1 cellular context compared by ENCODE assay signal in genomic region chr16:57591086-57591869, GRCh38.
TF ChIP-seq lines count a peak whose summit lies in the region.

No MANE protein-coding gene starts in this region.

TF ChIP-seq in HepG2, 621 proteins besides CTCF, POLR2A, EP300 and RAD21 (continued from another document):
- TF ChIP-seq, protein P1, sequence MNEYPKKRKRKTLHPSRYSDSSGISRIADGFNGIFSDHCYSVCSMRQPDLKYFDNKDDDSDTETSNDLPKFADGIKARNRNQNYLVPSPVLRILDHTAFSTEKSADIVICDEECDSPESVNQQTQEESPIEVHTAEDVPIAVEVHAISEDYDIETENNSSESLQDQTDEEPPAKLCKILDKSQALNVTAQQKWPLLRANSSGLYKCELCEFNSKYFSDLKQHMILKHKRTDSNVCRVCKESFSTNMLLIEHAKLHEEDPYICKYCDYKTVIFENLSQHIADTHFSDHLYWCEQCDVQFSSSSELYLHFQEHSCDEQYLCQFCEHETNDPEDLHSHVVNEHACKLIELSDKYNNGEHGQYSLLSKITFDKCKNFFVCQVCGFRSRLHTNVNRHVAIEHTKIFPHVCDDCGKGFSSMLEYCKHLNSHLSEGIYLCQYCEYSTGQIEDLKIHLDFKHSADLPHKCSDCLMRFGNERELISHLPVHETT (CRISPR knock-in tag; conservative IDR thresholded peaks at IDR 0.05), result 0 out of 2 replicates have a peak, but pooled peaks have one; percentile 40
- TF ChIP-seq, protein P2, sequence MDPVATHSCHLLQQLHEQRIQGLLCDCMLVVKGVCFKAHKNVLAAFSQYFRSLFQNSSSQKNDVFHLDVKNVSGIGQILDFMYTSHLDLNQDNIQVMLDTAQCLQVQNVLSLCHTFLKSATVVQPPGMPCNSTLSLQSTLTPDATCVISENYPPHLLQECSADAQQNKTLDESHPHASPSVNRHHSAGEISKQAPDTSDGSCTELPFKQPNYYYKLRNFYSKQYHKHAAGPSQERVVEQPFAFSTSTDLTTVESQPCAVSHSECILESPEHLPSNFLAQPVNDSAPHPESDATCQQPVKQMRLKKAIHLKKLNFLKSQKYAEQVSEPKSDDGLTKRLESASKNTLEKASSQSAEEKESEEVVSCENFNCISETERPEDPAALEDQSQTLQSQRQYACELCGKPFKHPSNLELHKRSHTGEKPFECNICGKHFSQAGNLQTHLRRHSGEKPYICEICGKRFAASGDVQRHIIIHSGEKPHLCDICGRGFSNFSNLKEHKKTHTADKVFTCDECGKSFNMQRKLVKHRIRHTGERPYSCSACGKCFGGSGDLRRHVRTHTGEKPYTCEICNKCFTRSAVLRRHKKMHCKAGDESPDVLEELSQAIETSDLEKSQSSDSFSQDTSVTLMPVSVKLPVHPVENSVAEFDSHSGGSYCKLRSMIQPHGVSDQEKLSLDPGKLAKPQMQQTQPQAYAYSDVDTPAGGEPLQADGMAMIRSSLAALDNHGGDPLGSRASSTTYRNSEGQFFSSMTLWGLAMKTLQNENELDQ (CRISPR knock-in tag; IDR thresholded peaks at IDR 0.05; ENCODE audit: borderline replicate concordance), result 0 out of 2 replicates have a peak, but pooled peaks have one; percentile 22
- TF ChIP-seq ZNF205 (CRISPR knock-in tag; IDR thresholded peaks at IDR 0.05) (peak; percentile 82; the same call in 1 of the 2 replicates), KLF11 (CRISPR knock-in tag; IDR thresholded peaks at IDR 0.05) (peak; percentile 64; the same call in 1 of the 2 replicates), SALL1 (CRISPR knock-in tag; IDR thresholded peaks at IDR 0.05) (peak; percentile 42; the same call in 1 of the 2 replicates), ETV5 (CRISPR knock-in tag; IDR thresholded peaks at IDR 0.05; ENCODE audit: borderline replicate concordance) (no peak), ZNF501 (CRISPR knock-in tag; IDR thresholded peaks at IDR 0.05) (0 out of 2 replicates have a peak, but pooled peaks have one; percentile 51), ZNF550 (CRISPR knock-in tag; IDR thresholded peaks at IDR 0.05; ENCODE audit: borderline replicate concordance) (0 out of 2 replicates have a peak, but pooled peaks have one; percentile 18), SOX13 (IDR thresholded peaks at IDR 0.05) (no peak), SOX13 (CRISPR knock-in tag; conservative IDR thresholded peaks at IDR 0.05 in 1 of 2, IDR thresholded peaks at IDR 0.05 in 1 of 2) (peak in 1 of 2 experiments; percentile 14; a peak in 1 of 4 replicates), ELF1 (CRISPR knock-in tag; IDR thresholded peaks at IDR 0.05) (0 out of 2 replicates have a peak, but pooled peaks have one; percentile 23), SNAPC2 (CRISPR knock-in tag; IDR thresholded peaks at IDR 0.05) (no peak), THAP11 (CRISPR knock-in tag; IDR thresholded peaks at IDR 0.05) (peak; percentile 42; the same call in 1 of the 2 replicates), SAP130 (CRISPR knock-in tag; IDR thresholded peaks at IDR 0.05; ENCODE audit: low read depth) (peak; percentile 35; the same call in 1 of the 2 replicates)
- TF ChIP-seq, protein P3, sequence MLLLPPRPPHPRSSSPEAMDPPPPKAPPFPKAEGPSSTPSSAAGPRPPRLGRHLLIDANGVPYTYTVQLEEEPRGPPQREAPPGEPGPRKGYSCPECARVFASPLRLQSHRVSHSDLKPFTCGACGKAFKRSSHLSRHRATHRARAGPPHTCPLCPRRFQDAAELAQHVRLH (CRISPR knock-in tag; IDR thresholded peaks at IDR 0.05; ENCODE audit: borderline replicate concordance, low read depth), result peak; percentile 55; the same call in 1 of the 2 replicates
- TF ChIP-seq, protein P4, sequence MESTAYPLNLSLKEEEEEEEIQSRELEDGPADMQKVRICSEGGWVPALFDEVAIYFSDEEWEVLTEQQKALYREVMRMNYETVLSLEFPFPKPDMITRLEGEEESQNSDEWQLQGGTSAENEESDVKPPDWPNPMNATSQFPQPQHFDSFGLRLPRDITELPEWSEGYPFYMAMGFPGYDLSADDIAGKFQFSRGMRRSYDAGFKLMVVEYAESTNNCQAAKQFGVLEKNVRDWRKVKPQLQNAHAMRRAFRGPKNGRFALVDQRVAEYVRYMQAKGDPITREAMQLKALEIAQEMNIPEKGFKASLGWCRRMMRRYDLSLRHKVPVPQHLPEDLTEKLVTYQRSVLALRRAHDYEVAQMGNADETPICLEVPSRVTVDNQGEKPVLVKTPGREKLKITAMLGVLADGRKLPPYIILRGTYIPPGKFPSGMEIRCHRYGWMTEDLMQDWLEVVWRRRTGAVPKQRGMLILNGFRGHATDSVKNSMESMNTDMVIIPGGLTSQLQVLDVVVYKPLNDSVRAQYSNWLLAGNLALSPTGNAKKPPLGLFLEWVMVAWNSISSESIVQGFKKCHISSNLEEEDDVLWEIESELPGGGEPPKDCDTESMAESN (CRISPR knock-in tag; conservative IDR thresholded peaks at IDR 0.05), result 0 out of 2 replicates have a peak, but pooled peaks have one; percentile 41
